13 cellular contexts compared by ENCODE assay signal in the genomic region with DNA sequence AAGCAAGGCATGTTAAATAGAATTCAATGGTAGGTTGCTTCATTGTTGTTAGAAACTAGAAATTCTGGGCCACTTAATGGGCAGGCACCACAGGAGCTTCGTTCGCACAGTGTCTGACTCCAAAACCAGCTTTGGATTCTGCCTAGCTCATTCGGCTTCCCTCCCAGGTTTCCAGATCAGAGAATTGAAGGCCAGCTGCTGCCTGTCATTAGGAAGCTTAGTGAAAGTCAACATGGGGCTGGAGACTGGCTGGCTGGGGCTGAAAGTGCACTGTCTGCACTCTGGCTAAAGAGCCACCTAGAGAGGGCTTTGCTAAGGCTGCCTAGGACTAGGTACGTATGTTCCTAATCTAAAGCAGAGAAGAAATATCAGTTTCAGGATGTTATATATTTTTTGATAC.
DNase-seq lines count a peak whose midpoint lies in the region; ATAC-seq and TF ChIP-seq lines count a peak whose summit lies in the region.
"Had no signal": no experiment of that assay in that cellular context is flagged by ENCODE, and none has a peak within 500 bp of the region (broad histone marks: within the 10 kb centered on the region; RNA-seq: fewer than 3 reads in every experiment).

No MANE protein-coding gene starts in this region.

- H3K27ac ChIP-seq in H9 (ENCODE audit: insufficient read length, low read depth, low read length) (no peak overlapping the region), body of pancreas (no peak overlapping the region), neuronal stem cell (replicated peaks; ENCODE audit: low read length) (no peak overlapping the region)
- H3K27ac ChIP-seq: cardiac muscle cell, thyroid gland had no signal

- no peak for TF ChIP-seq POLR2A in body of pancreas (IDR thresholded peaks at IDR 0.05)

- H3K4me1 ChIP-seq in H9 (ENCODE audit: insufficient read depth, low read length) = no peaks in the 10 kb centered on the region
- H3K4me1 ChIP-seq in body of pancreas = no peaks in the 10 kb centered on the region
- peaks cover 0 to 3% of the 10 kb centered on the region in 2 donors for H3K4me1 ChIP-seq in neuronal stem cell (ENCODE audit: control insufficient read depth in 2 of 2, insufficient read depth in 1 of 2, low read depth in 1 of 2, low read length in 2 of 2)
- H3K4me1 ChIP-seq: thyroid gland had no signal

- WGBS in H9 (ENCODE audit: extremely low coverage, insufficient read length, low lambda C conversion rate) = no CpG with 5 or more reads among the region's 4 CpGs
- 49 to 64% methylated on average over 4 of the region's 4 CpGs for WGBS in body of pancreas, 2 donors
- WGBS in neuronal stem cell (ENCODE audit: extremely low coverage in 2 of 2, insufficient read length in 2 of 2, insufficient replicate concordance in 1 of 2), 2 donors = no CpG with 5 or more reads among the region's 4 CpGs

- no peaks in the 10 kb centered on the region for H3K9me3 Mint-ChIP-seq in H9

- peaks cover 0 to 4% of the 10 kb centered on the region in 2 experiments; a peak in 1 of 4 replicates for H3K4me1 Mint-ChIP-seq in H9
- no peaks in the 10 kb centered on the region for H3K4me1 Mint-ChIP-seq in T-helper 17 cell

- H3K36me3 ChIP-seq in body of pancreas (replicated peaks in 1 of 2; ENCODE audit: insufficient read depth in 1 of 2, low read depth in 2 of 2) = no peaks in the 10 kb centered on the region
- no peaks in the 10 kb centered on the region for H3K36me3 ChIP-seq in neuronal stem cell (replicated peaks in 1 of 2; ENCODE audit: control insufficient read depth in 2 of 2, insufficient read depth in 2 of 2, low read length in 2 of 2)
- H3K36me3 ChIP-seq: cardiac muscle cell, thyroid gland had no signal

- H2AK5ac ChIP-seq in H9 (ENCODE audit: insufficient read length, low read length) (no peak overlapping the region), neuronal stem cell (ENCODE audit: low read depth, low read length) (no peak overlapping the region)

- H3K27ac Mint-ChIP-seq in H9 (no peak overlapping the region), T-helper 17 cell (no peak overlapping the region)
- H3K27ac Mint-ChIP-seq: CD8-positive, alpha-beta T cell had no signal

- no peak overlapping the region for H3K14ac ChIP-seq in H9 (ENCODE audit: insufficient read depth, low read length)
- no peak overlapping the region for H3K14ac ChIP-seq in neuronal stem cell (ENCODE audit: low read length)

- H3K4me3 Mint-ChIP-seq in H9 = no peak overlapping the region
- no peak overlapping the region for H3K4me3 Mint-ChIP-seq in T-helper 17 cell
- H3K4me3 Mint-ChIP-seq: CD8-positive, alpha-beta T cell had no signal

- H3K79me2 ChIP-seq in H9 (ENCODE audit: insufficient read depth, low read length) = no peaks in the 10 kb centered on the region

- intact Hi-C loops in body of pancreas (cut with DNase I) = no loop called here

- no peak overlapping the region for H4K8ac ChIP-seq in H9 (replicated peaks; ENCODE audit: insufficient read length, low read depth, low read length)
- no peak overlapping the region for H4K8ac ChIP-seq in neuronal stem cell (ENCODE audit: low read depth, low read length)

- H3K18ac ChIP-seq in H9 (ENCODE audit: insufficient read length, low read depth, low read length) (no peak overlapping the region), neuronal stem cell (ENCODE audit: low read length) (no peak overlapping the region)

- H3K4me2 ChIP-seq in H9 (ENCODE audit: insufficient read depth, insufficient read length, low read length) (no peak overlapping the region), neuronal stem cell (ENCODE audit: insufficient read depth, low read length, poor library complexity, severe bottlenecking) (no peak overlapping the region)

- H2BK5ac ChIP-seq in H9 (ENCODE audit: insufficient read length, low read length) (no peak overlapping the region), neuronal stem cell (ENCODE audit: low read length) (no peak overlapping the region)

- H3K9ac ChIP-seq in H9 (ENCODE audit: extremely low read depth, insufficient read length, low read length) (no peak overlapping the region), neuronal stem cell (ENCODE audit: low read depth, low read length, poor library complexity) (no peak overlapping the region)

- H3K27me3 ChIP-seq in H9 (ENCODE audit: insufficient read depth, low read length) = no peaks in the 10 kb centered on the region
- H3K27me3 ChIP-seq in body of pancreas = no peaks in the 10 kb centered on the region
- no peaks in the 10 kb centered on the region for H3K27me3 ChIP-seq in neuronal stem cell (ENCODE audit: control insufficient read depth in 3 of 3, insufficient read depth in 3 of 3, low read depth in 1 of 3, low read length in 3 of 3)
- H3K27me3 ChIP-seq: cardiac muscle cell, thyroid gland had no signal

- H2BK12ac ChIP-seq in H9 (ENCODE audit: insufficient read length, low read depth, low read length) (no peak overlapping the region), neuronal stem cell (ENCODE audit: low read length) (no peak overlapping the region)

- H4K91ac ChIP-seq in H9 (ENCODE audit: insufficient read length, low read depth, low read length) = no peak overlapping the region
- no peak overlapping the region for H4K91ac ChIP-seq in neuronal stem cell (ENCODE audit: low read depth, low read length, poor library complexity)

- H4K20me1 ChIP-seq in H9 (ENCODE audit: control insufficient read depth, insufficient read depth, insufficient read length) = no peaks in the 10 kb centered on the region

- H3T11ph ChIP-seq in H9 (ENCODE audit: low read length) = no peak overlapping the region

- H4K5ac ChIP-seq in H9 (ENCODE audit: insufficient read length, low read depth, low read length) = no peak overlapping the region

- no peaks in the 10 kb centered on the region for H3K23me2 ChIP-seq in H9 (ENCODE audit: insufficient read length, low read depth, low read length, poor library complexity, severe bottlenecking)

- H2BK120ac ChIP-seq in H9 (ENCODE audit: low read depth, low read length, poor library complexity, severe bottlenecking) (no peak overlapping the region), neuronal stem cell (ENCODE audit: low read depth, low read length) (no peak overlapping the region)

- no peak overlapping the region for H2BK15ac ChIP-seq in H9 (ENCODE audit: low read depth, low read length)
- H2BK15ac ChIP-seq in neuronal stem cell (ENCODE audit: low read length) = no peak overlapping the region

- H3K36me3 Mint-ChIP-seq in H9 (ENCODE audit: insufficient read depth in 1 of 3, low read depth in 3 of 3) = no peaks in the 10 kb centered on the region
- H3K36me3 Mint-ChIP-seq in T-helper 17 cell (ENCODE audit: low read depth) = no peaks in the 10 kb centered on the region
- H3K36me3 Mint-ChIP-seq: CD8-positive, alpha-beta T cell had no signal

- H2BK20ac ChIP-seq in H9 (ENCODE audit: low read depth, low read length, poor library complexity, severe bottlenecking) = no peak overlapping the region

- TF ChIP-seq CTCF in H9 (conservative IDR thresholded peaks at IDR 0.05) (no peak), body of pancreas (IDR thresholded peaks at IDR 0.05) (no peak)

- H3K27me3 Mint-ChIP-seq in H9 (ENCODE audit: low read depth) (no peaks in the 10 kb centered on the region), T-helper 17 cell (no peaks in the 10 kb centered on the region)

- H2AFZ ChIP-seq in H9 (ENCODE audit: low read length) (no peak overlapping the region), neuronal stem cell (ENCODE audit: low read length) (peak overlapping the region; percentile 37)

- H3K9me3 ChIP-seq in H9 (ENCODE audit: control insufficient read depth, low read depth, low read length) (no peaks in the 10 kb centered on the region), body of pancreas (no peaks in the 10 kb centered on the region), neuronal stem cell (replicated peaks in 1 of 2; ENCODE audit: control insufficient read depth in 2 of 2, insufficient read depth in 1 of 2, low read depth in 1 of 2, low read length in 2 of 2) (no peaks in the 10 kb centered on the region), T-helper 17 cell (ENCODE audit: control insufficient read depth, low read length, poor library complexity, severe bottlenecking) (no peaks in the 10 kb centered on the region)
- H3K9me3 ChIP-seq: thyroid gland had no signal

- H3K56ac ChIP-seq in H9 (ENCODE audit: insufficient read length, low read depth, low read length) = no peak overlapping the region

- ATAC-seq in body of pancreas = no peak
- no peak for ATAC-seq in T-helper 17 cell
- ATAC-seq: CD8-positive, alpha-beta T cell had no signal

- H3K79me1 ChIP-seq in H9 (ENCODE audit: insufficient read depth, low read depth, low read length, poor library complexity, severe bottlenecking) (no peaks in the 10 kb centered on the region), neuronal stem cell (ENCODE audit: low read depth, low read length) (no peaks in the 10 kb centered on the region)

- DNase-seq in H9 (peak; percentile 33), NCI-H2081 treated with DMSO at 0.1 percent for 48 hours (lab: John Stamatoyannopoulos, UW) (peak; percentile 71), body of pancreas (peak in 3 of 4 donors; percentile 14 to 21 (median 19)), neuronal stem cell (ENCODE audit: low spot score) (peak; percentile 42), T-helper 17 cell (no peak)
- DNase-seq in central memory CD4-positive, alpha-beta T cell = no peak
- no peak for DNase-seq in stimulated activated CD4-positive, alpha-beta T cell treated with anti-CD3 and anti-CD28 coated beads, Interleukin-15, amount 100 ng/mL, for 24 hours
- no peak for DNase-seq in activated CD4-positive, CD25-positive, alpha-beta regulatory T cell treated with anti-CD3 and anti-CD28 coated beads, Interleukin-2, amount 50 U/mL, for 72 hours
- DNase-seq: activated naive CD4-positive, alpha-beta T cell treated with anti-CD3 and anti-CD28 coated beads, Interleukin-2, amount 50 U/mL, for 16 hours; CD8-positive, alpha-beta T cell; NCI-H226; thyroid gland had no signal

- H3K4me3 ChIP-seq in body of pancreas (no peak overlapping the region), neuronal stem cell (ENCODE audit: low read length in 2 of 2) (no peak overlapping the region)
- H3K4me3 ChIP-seq: cardiac muscle cell, thyroid gland had no signal

- H3K4ac ChIP-seq in H9 (ENCODE audit: low read depth, low read length) (no peak overlapping the region), neuronal stem cell (ENCODE audit: low read length) (no peak overlapping the region)

- H3K23ac ChIP-seq in H9 (ENCODE audit: insufficient read length, low read depth, low read length) (no peak overlapping the region), neuronal stem cell (ENCODE audit: low read depth, low read length, poor library complexity) (no peak overlapping the region)

Comparison
In these comparisons a context has a peak if more than half of its experiments do, and no peak if none do; other contexts are left out.
1. DNase-seq: peak in H9 (single experiment), NCI-H2081 treated with DMSO at 0.1 percent for 48 hours (single experiment), body of pancreas (3 of 4) and neuronal stem cell (single experiment); none in T-helper 17 cell (0 of 3), central memory CD4-positive, alpha-beta T cell (single experiment), stimulated activated CD4-positive, alpha-beta T cell treated with anti-CD3 and anti-CD28 coated beads, Interleukin-15, amount 100 ng/mL, for 24 hours (single experiment) and activated CD4-positive, CD25-positive, alpha-beta regulatory T cell treated with anti-CD3 and anti-CD28 coated beads, Interleukin-2, amount 50 U/mL, for 72 hours (single experiment).